Comparison of ENCODE assay signal across 15 cellular contexts in genomic region chr5:119082691-119083090, GRCh38. TPM values are rescaled to one million over a fixed set of nuclear protein-coding genes. Genes with fewer than 3 reads are reported as not detected.
DNase-seq lines count a peak whose midpoint lies in the region; ATAC-seq and TF ChIP-seq lines count a peak whose summit lies in the region.
"Had no signal": no experiment of that assay in that cellular context is flagged by ENCODE, and none has a peak within 500 bp of the region (broad histone marks: within the 10 kb centered on the region; RNA-seq: fewer than 3 reads in every experiment).

No MANE protein-coding gene starts in this region.

- peaks cover 36% of the 10 kb centered on the region for H3K4me1 Mint-ChIP-seq in activated T-helper 1 cell treated with anti-CD3 and anti-CD28 coated beads, Interleukin-12 subunit alpha, Interleukin-12 subunit beta, Interleukin-2, Interleukin-4 antibody, amounts not matched to agents 30 ng/mL and 10 ng/mL and 1 ng/mL, durations not matched to agents 14 hours and 24 hours and 36 hours (ENCODE audit: low read depth)
- peaks cover 83% of the 10 kb centered on the region for H3K4me1 Mint-ChIP-seq in stimulated activated memory B cell treated with anti-CD40 and anti-IgM and Interleukin-4, amounts not matched to agents 10 μg/mL and 1 μg/mL and 100 μg/mL, for 72 hours

- H3K79me2 ChIP-seq in OCI-LY1 (ENCODE audit: insufficient read depth, low read length) = peaks cover 65% of the 10 kb centered on the region

- H3F3A ChIP-seq in OCI-LY1 (ENCODE audit: insufficient read depth, low read length) = 0 out of 2 replicates have a peak, but pooled peaks cover 2% of the 10 kb centered on the region

- intact Hi-C loops in activated T-helper 1 cell treated with anti-CD3 and anti-CD28 coated beads, Interleukin-12 subunit alpha, Interleukin-12 subunit beta, Interleukin-2, Interleukin-4 antibody, amounts not matched to agents 30 ng/mL and 10 ng/mL and 1 ng/mL, durations not matched to agents 14 hours and 24 hours and 36 hours (cut with micrococcal nuclease) = no loop called here

- no peaks in the 10 kb centered on the region for H4K20me1 ChIP-seq in OCI-LY1 (ENCODE audit: insufficient read depth, low read length)

- no peak for ATAC-seq in stimulated activated memory B cell treated with anti-CD40 and anti-IgM and Interleukin-4, amounts not matched to agents 10 μg/mL and 1 μg/mL and 100 μg/mL, for 72 hours
- no peak for ATAC-seq in HG02763 (IDR thresholded peaks at IDR 0.05; ENCODE audit: unreplicated experiment)
- no peak for ATAC-seq in GM18519 (IDR thresholded peaks at IDR 0.05; ENCODE audit: low FRiP score, unreplicated experiment)

- no peaks in the 10 kb centered on the region for H3K27me3 Mint-ChIP-seq in activated T-helper 1 cell treated with anti-CD3 and anti-CD28 coated beads, Interleukin-12 subunit alpha, Interleukin-12 subunit beta, Interleukin-2, Interleukin-4 antibody, amounts not matched to agents 30 ng/mL and 10 ng/mL and 1 ng/mL, durations not matched to agents 14 hours and 24 hours and 36 hours (ENCODE audit: insufficient read depth)
- H3K27me3 Mint-ChIP-seq in stimulated activated memory B cell treated with anti-CD40 and anti-IgM and Interleukin-4, amounts not matched to agents 10 μg/mL and 1 μg/mL and 100 μg/mL, for 72 hours = no peaks in the 10 kb centered on the region
- H3K27me3 Mint-ChIP-seq: CD4-positive, alpha-beta memory T cell had no signal

- no peak overlapping the region for H3K4me3 Mint-ChIP-seq in activated T-helper 1 cell treated with anti-CD3 and anti-CD28 coated beads, Interleukin-12 subunit alpha, Interleukin-12 subunit beta, Interleukin-2, Interleukin-4 antibody, amounts not matched to agents 30 ng/mL and 10 ng/mL and 1 ng/mL, durations not matched to agents 14 hours and 24 hours and 36 hours
- no peak overlapping the region for H3K4me3 Mint-ChIP-seq in stimulated activated memory B cell treated with anti-CD40 and anti-IgM and Interleukin-4, amounts not matched to agents 10 μg/mL and 1 μg/mL and 100 μg/mL, for 72 hours
- H3K4me3 Mint-ChIP-seq: CD4-positive, alpha-beta memory T cell had no signal

- peak overlapping the region; percentile 21 for H3K27ac Mint-ChIP-seq in activated T-helper 1 cell treated with anti-CD3 and anti-CD28 coated beads, Interleukin-12 subunit alpha, Interleukin-12 subunit beta, Interleukin-2, Interleukin-4 antibody, amounts not matched to agents 30 ng/mL and 10 ng/mL and 1 ng/mL, durations not matched to agents 14 hours and 24 hours and 36 hours
- peak overlapping the region; percentile 77 for H3K27ac Mint-ChIP-seq in stimulated activated memory B cell treated with anti-CD40 and anti-IgM and Interleukin-4, amounts not matched to agents 10 μg/mL and 1 μg/mL and 100 μg/mL, for 72 hours
- H3K27ac Mint-ChIP-seq: CD4-positive, alpha-beta memory T cell had no signal

- H3K27ac ChIP-seq in C4-2B (peak overlapping the region; percentile 9; the same call in 1 of the 2 replicates), OCI-LY1 (ENCODE audit: low read depth, low read length, poor library complexity, severe bottlenecking) (peak overlapping the region; percentile 79)

- no peak overlapping the region for H3K4me3 ChIP-seq in OCI-LY1 (ENCODE audit: low read depth, low read length, poor library complexity, severe bottlenecking)

- peaks cover 12% of the 10 kb centered on the region for H3K9me3 Mint-ChIP-seq in activated T-helper 1 cell treated with anti-CD3 and anti-CD28 coated beads, Interleukin-12 subunit alpha, Interleukin-12 subunit beta, Interleukin-2, Interleukin-4 antibody, amounts not matched to agents 30 ng/mL and 10 ng/mL and 1 ng/mL, durations not matched to agents 14 hours and 24 hours and 36 hours
- H3K9me3 Mint-ChIP-seq in stimulated activated memory B cell treated with anti-CD40 and anti-IgM and Interleukin-4, amounts not matched to agents 10 μg/mL and 1 μg/mL and 100 μg/mL, for 72 hours = peaks cover 6% of the 10 kb centered on the region

- H3K9ac ChIP-seq in OCI-LY1 (ENCODE audit: low read length) = no peak overlapping the region

- peaks cover 51% of the 10 kb centered on the region for H3K4me1 ChIP-seq in OCI-LY1 (ENCODE audit: insufficient read depth, low read length, severe bottlenecking)

- H3K9me3 ChIP-seq in OCI-LY1 (ENCODE audit: low read length) = peaks cover 3% of the 10 kb centered on the region; the same call in 1 of the 2 replicates

- H2AFZ ChIP-seq in OCI-LY1 (ENCODE audit: low read length) = no peak overlapping the region

- H3K36me3 ChIP-seq in OCI-LY1 (ENCODE audit: insufficient read depth, low read length) = peaks cover 7% of the 10 kb centered on the region

- no peak overlapping the region for H3K4me2 ChIP-seq in OCI-LY1 (ENCODE audit: low read length)

- no peaks in the 10 kb centered on the region for H3K9me2 ChIP-seq in OCI-LY1 (ENCODE audit: low read depth, low read length)

- H3K27me3 ChIP-seq in OCI-LY1 (ENCODE audit: insufficient read depth, low read length) = no peaks in the 10 kb centered on the region

- DNase-seq in activated T-helper 1 cell treated with anti-CD3 and anti-CD28 coated beads, Interleukin-12 subunit alpha, Interleukin-12 subunit beta, Interleukin-2, Interleukin-4 antibody, amounts not matched to agents 30 ng/mL and 10 ng/mL and 1 ng/mL, durations not matched to agents 14 hours and 24 hours and 36 hours (ENCODE audit: low spot score) = no peak
- no peak for DNase-seq in NCI-H2081 (lab: John Stamatoyannopoulos, UW)
- DNase-seq: 8988T; C1 segment of cervical spinal cord; CD4-positive, alpha-beta memory T cell; COR-L47; DMS153; DMS79 treated with DMSO at 0.1 percent for 48 hours; GDM1; IMR-90 had no signal

- TF ChIP-seq CTCF in C4-2B (conservative IDR thresholded peaks at IDR 0.05) (no peak), OCI-LY1 (IDR thresholded peaks at IDR 0.05; ENCODE audit: low read length) (no peak)

- H3K36me3 Mint-ChIP-seq in activated T-helper 1 cell treated with anti-CD3 and anti-CD28 coated beads, Interleukin-12 subunit alpha, Interleukin-12 subunit beta, Interleukin-2, Interleukin-4 antibody, amounts not matched to agents 30 ng/mL and 10 ng/mL and 1 ng/mL, durations not matched to agents 14 hours and 24 hours and 36 hours (ENCODE audit: low read depth) = peaks cover 14% of the 10 kb centered on the region
- peaks cover 51% of the 10 kb centered on the region for H3K36me3 Mint-ChIP-seq in stimulated activated memory B cell treated with anti-CD40 and anti-IgM and Interleukin-4, amounts not matched to agents 10 μg/mL and 1 μg/mL and 100 μg/mL, for 72 hours

RNA-seq across cellular contexts. Expression of gene DMXL1, which starts 11.8 kb away (rescaled TPM):
- total RNA-seq in activated T-helper 1 cell treated with anti-CD3 and anti-CD28 coated beads, Interleukin-12 subunit alpha, Interleukin-12 subunit beta, Interleukin-2, Interleukin-4 antibody, amounts not matched to agents 30 ng/mL and 10 ng/mL and 1 ng/mL, durations not matched to agents 14 hours and 24 hours and 36 hours = 26.7 and 28.2 TPM in 2 replicates
